ENCODE assay signal across 24 cellular contexts in the genomic region with DNA sequence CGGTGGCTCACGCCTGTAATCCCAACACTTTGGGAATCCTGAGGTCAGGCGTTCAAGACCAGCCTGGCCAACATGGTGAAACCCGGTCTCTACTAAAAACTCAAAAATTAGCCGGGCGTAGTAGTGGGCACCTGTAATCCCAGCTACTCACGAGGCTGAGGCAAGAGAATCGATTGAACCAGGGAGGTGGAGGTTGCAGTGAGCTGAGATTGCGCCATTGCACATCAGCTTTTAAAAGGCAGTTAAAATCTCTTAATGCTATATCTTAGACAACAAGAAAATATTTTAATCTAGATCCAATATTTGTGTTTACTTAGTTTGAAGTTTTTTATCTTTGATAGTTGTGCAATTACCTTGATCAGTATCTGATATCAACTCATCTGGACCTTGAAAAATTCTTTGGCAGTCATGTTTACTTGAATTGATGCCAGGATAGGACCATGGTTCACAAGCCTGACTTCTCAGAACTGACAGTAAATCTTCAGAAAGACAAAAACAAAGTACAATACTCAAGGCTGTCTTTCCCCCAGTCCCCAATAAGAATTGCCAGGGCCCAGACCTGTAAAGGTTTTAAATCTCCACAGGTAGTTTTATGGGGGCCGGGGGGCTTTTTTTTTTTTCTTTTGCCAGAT.
A peak's percentile ranks its signal among the peaks of the same experiment; 100 is the strongest.
DNase-seq lines count a peak whose midpoint lies in the region; ATAC-seq, FAIRE-seq and TF ChIP-seq lines count a peak whose summit lies in the region.
"Had no signal": no experiment of that assay in that cellular context is flagged by ENCODE, and none has a peak within 500 bp of the region (broad histone marks: within the 10 kb centered on the region; RNA-seq: fewer than 3 reads in every experiment).

No MANE protein-coding gene starts in this region.

- H2AK5ac ChIP-seq in neuronal stem cell (ENCODE audit: low read depth, low read length) = no peak overlapping the region

- no peak for ATAC-seq in A549
- ATAC-seq: HCT116 had no signal

- DNase-seq in A549 (ENCODE audit: low read depth in 1 of 2, low spot score in 1 of 2) = no peak
- peak; percentile 64 for DNase-seq in LNCaP clone FGC (ENCODE audit: low read depth)
- DNase-seq in choroid plexus epithelial cell (ENCODE audit: low read depth) = peak; percentile 15
- DNase-seq in neuronal stem cell (ENCODE audit: low spot score) = no peak
- DNase-seq in NCI-H187 (lab: John Stamatoyannopoulos, UW) = no peak
- no peak for DNase-seq in activated CD4-positive, alpha-beta T cell treated with anti-CD3 and anti-CD28 coated beads, Interleukin-2, amount 50 U/mL, for 4 hours
- DNase-seq in putamen (ENCODE audit: low spot score) = no peak
- DNase-seq: 8988T; CD4-positive, CD25-positive, alpha-beta regulatory T cell; CD8-positive, alpha-beta memory T cell; COR-L47; DMS 273 treated with DMSO at 0.1 percent for 48 hours; DMS53; DND-41; EL; GOT3; H7; HFFc6; IMR-90 had no signal

- H2BK5ac ChIP-seq in neuronal stem cell (ENCODE audit: low read length) = peak overlapping the region; percentile 44

- TF ChIP-seq RAD21 in A549 (conservative IDR thresholded peaks at IDR 0.05 in 1 of 2, IDR thresholded peaks at IDR 0.05 in 1 of 2) = no peak

- H4K8ac ChIP-seq in neuronal stem cell (ENCODE audit: low read depth, low read length) = no peak overlapping the region

- no peak overlapping the region for H3K18ac ChIP-seq in neuronal stem cell (ENCODE audit: low read length)

- H3K27me3 ChIP-seq in neuronal stem cell (ENCODE audit: control insufficient read depth in 3 of 3, insufficient read depth in 3 of 3, low read depth in 1 of 3, low read length in 3 of 3) = no peaks in the 10 kb centered on the region
- H3K27me3 ChIP-seq: BLaER1 treated with 17β-estradiol and CSF1 and Interleukin-3, amounts not matched to agents 10 nM and 100 nM had no signal

- H2AFZ ChIP-seq in neuronal stem cell (ENCODE audit: low read length) = no peak overlapping the region

- H3K14ac ChIP-seq in neuronal stem cell (ENCODE audit: low read length) = peak overlapping the region; percentile 56

- no peak overlapping the region for H3K9ac ChIP-seq in neuronal stem cell (ENCODE audit: low read depth, low read length, poor library complexity)
- H3K9ac ChIP-seq: BLaER1 treated with 17β-estradiol and CSF1 and Interleukin-3, amounts not matched to agents 10 nM and 100 nM had no signal

- FAIRE-seq in A549 (lab: Jason Lieb, UNC) = no peak
- FAIRE-seq: GM12891, GM19239 had no signal

- TF ChIP-seq POLR2A in A549 (IDR thresholded peaks at IDR 0.05; ENCODE audit: low read length) = no peak

- no peak overlapping the region for H3K27ac ChIP-seq in A549
- H3K27ac ChIP-seq in neuronal stem cell (replicated peaks; ENCODE audit: low read length) = no peak overlapping the region
- H3K27ac ChIP-seq: BLaER1 treated with 17β-estradiol and CSF1 and Interleukin-3, amounts not matched to agents 10 nM and 100 nM; HL-60 had no signal

- TF ChIP-seq CTCF in A549 (IDR thresholded peaks at IDR 0.05) (no peak), LNCaP clone FGC (IDR thresholded peaks at IDR 0.05; ENCODE audit: control insufficient read depth, extremely low read depth, insufficient read depth) (no peak), choroid plexus epithelial cell (conservative IDR thresholded peaks at IDR 0.05; ENCODE audit: low read depth, low read length) (no peak)

- 95% methylated on average over 10 of the region's 10 CpGs for WGBS in A549 (ENCODE audit: missing lambda C conversion rate)
- WGBS in neuronal stem cell (ENCODE audit: extremely low coverage in 2 of 2, insufficient read length in 2 of 2, insufficient replicate concordance in 1 of 2), 2 donors = no CpG with 5 or more reads among the region's 10 CpGs

- H3K9me3 ChIP-seq in A549 (no peaks in the 10 kb centered on the region), neuronal stem cell (replicated peaks in 1 of 2; ENCODE audit: control insufficient read depth in 2 of 2, insufficient read depth in 1 of 2, low read depth in 1 of 2, low read length in 2 of 2) (peaks cover 0 to 2% of the 10 kb centered on the region in 2 donors)

- no peak overlapping the region for H3K4ac ChIP-seq in neuronal stem cell (ENCODE audit: low read length)

- POLR2A ChIA-PET in A549 (lab: Yijun Ruan, JAX) = no interaction called here

- peaks cover 8 to 60% of the 10 kb centered on the region in 2 donors for H3K36me3 ChIP-seq in neuronal stem cell (replicated peaks in 1 of 2; ENCODE audit: control insufficient read depth in 2 of 2, insufficient read depth in 2 of 2, low read length in 2 of 2)

- no peak overlapping the region for H3K23ac ChIP-seq in neuronal stem cell (ENCODE audit: low read depth, low read length, poor library complexity)

- H3K4me2 ChIP-seq in A549 (no peak overlapping the region), neuronal stem cell (ENCODE audit: insufficient read depth, low read length, poor library complexity, severe bottlenecking) (no peak overlapping the region)
- H3K4me2 ChIP-seq: BLaER1 treated with 17β-estradiol and CSF1 and Interleukin-3, amounts not matched to agents 10 nM and 100 nM had no signal

- H3K4me3 ChIP-seq in A549 (no peak overlapping the region), LNCaP clone FGC (ENCODE audit: low read depth, low read length) (no peak overlapping the region), choroid plexus epithelial cell (ENCODE audit: low read depth, low read length) (no peak overlapping the region), neuronal stem cell (ENCODE audit: low read length in 2 of 2) (no peak overlapping the region)
- H3K4me3 ChIP-seq: BLaER1 treated with 17β-estradiol and CSF1 and Interleukin-3, amounts not matched to agents 10 nM and 100 nM had no signal

- peaks cover 3% of the 10 kb centered on the region for H3K79me1 ChIP-seq in neuronal stem cell (ENCODE audit: low read depth, low read length)

- no peak overlapping the region for H2BK120ac ChIP-seq in neuronal stem cell (ENCODE audit: low read depth, low read length)

- no peaks in the 10 kb centered on the region for H3K4me1 ChIP-seq in A549
- no peaks in the 10 kb centered on the region for H3K4me1 ChIP-seq in neuronal stem cell (ENCODE audit: control insufficient read depth in 2 of 2, insufficient read depth in 1 of 2, low read depth in 1 of 2, low read length in 2 of 2)

- TF ChIP-seq EP300 in A549 (IDR thresholded peaks at IDR 0.05) = no peak

- CTCF ChIA-PET in A549 (lab: Yijun Ruan, JAX) = interaction anchor here (0.6 kb wide), 2 partner anchors 56 to 175 kb away, joined by 3 read pairs; no protein-coding TSS in a partner anchor

- H2BK12ac ChIP-seq in neuronal stem cell (ENCODE audit: low read length) = no peak overlapping the region

- no peak overlapping the region for H2BK15ac ChIP-seq in neuronal stem cell (ENCODE audit: low read length)

- no peak overlapping the region for H4K91ac ChIP-seq in neuronal stem cell (ENCODE audit: low read depth, low read length, poor library complexity)

TF ChIP-seq in A549, 52 proteins besides CTCF, POLR2A, EP300 and RAD21:
- no peak for TF ChIP-seq SREBF2 (IDR thresholded peaks at IDR 0.05)
- peak; percentile 48; the same call in 1 of the 2 replicates for TF ChIP-seq GATA3 (IDR thresholded peaks at IDR 0.05; ENCODE audit: borderline replicate concordance)
- 0 out of 2 replicates have a peak, but pooled peaks have one; percentile 14 for TF ChIP-seq HES2 (IDR thresholded peaks at IDR 0.05)
- peak; percentile 40 to 50; a peak in 2 of 4 replicates for TF ChIP-seq CEBPB (IDR thresholded peaks at IDR 0.05)

Comparison
In these comparisons a context has a peak if more than half of its experiments do, and no peak if none do; other contexts are left out.
1. DNase-seq: peak in LNCaP clone FGC (single experiment) and choroid plexus epithelial cell (single experiment); none in A549 (0 of 2), neuronal stem cell (single experiment), NCI-H187 (0 of 2), activated CD4-positive, alpha-beta T cell treated with anti-CD3 and anti-CD28 coated beads, Interleukin-2, amount 50 U/mL, for 4 hours (0 of 2) and putamen (single experiment).